In genomic region chr2:160970052-160970846, GRCh38 we compare ENCODE assay signal across 8 cellular contexts.
A peak's percentile ranks its signal among the peaks of the same experiment; 100 is the strongest.
DNase-seq lines count a peak whose midpoint lies in the region; ATAC-seq and TF ChIP-seq lines count a peak whose summit lies in the region.

No MANE protein-coding gene starts in this region.

- H2BK12ac ChIP-seq in neuronal stem cell (ENCODE audit: low read length) = no peak overlapping the region

- no peaks in the 10 kb centered on the region for H3K36me3 ChIP-seq in neuronal stem cell (replicated peaks in 1 of 2; ENCODE audit: control insufficient read depth in 2 of 2, insufficient read depth in 2 of 2, low read length in 2 of 2)

- H3K4me1 ChIP-seq in neuronal stem cell (ENCODE audit: control insufficient read depth in 2 of 2, insufficient read depth in 1 of 2, low read depth in 1 of 2, low read length in 2 of 2) = no peaks in the 10 kb centered on the region

- no peaks in the 10 kb centered on the region for H3K79me1 ChIP-seq in neuronal stem cell (ENCODE audit: low read depth, low read length)

- no peaks in the 10 kb centered on the region for H3K9me3 ChIP-seq in neuronal stem cell (replicated peaks in 1 of 2; ENCODE audit: control insufficient read depth in 2 of 2, insufficient read depth in 1 of 2, low read depth in 1 of 2, low read length in 2 of 2)

- H3K4ac ChIP-seq in neuronal stem cell (ENCODE audit: low read length) = no peak overlapping the region

- peak overlapping the region; percentile 73 for H2AFZ ChIP-seq in neuronal stem cell (ENCODE audit: low read length)

- H3K23ac ChIP-seq in neuronal stem cell (ENCODE audit: low read depth, low read length, poor library complexity) = no peak overlapping the region

- H3K27me3 ChIP-seq in neuronal stem cell (ENCODE audit: control insufficient read depth in 3 of 3, insufficient read depth in 3 of 3, low read depth in 1 of 3, low read length in 3 of 3) = no peaks in the 10 kb centered on the region

- no peak for ATAC-seq in GM18517 (IDR thresholded peaks at IDR 0.05; ENCODE audit: unreplicated experiment)
- no peak for ATAC-seq in HG02623 (IDR thresholded peaks at IDR 0.05; ENCODE audit: unreplicated experiment)
- ATAC-seq in HG03135 (IDR thresholded peaks at IDR 0.05; ENCODE audit: unreplicated experiment) = no peak

- no peak overlapping the region for H3K27ac ChIP-seq in neuronal stem cell (replicated peaks; ENCODE audit: low read length)

- TF ChIP-seq CTCF in fibroblast of pulmonary artery (IDR thresholded peaks at IDR 0.05; ENCODE audit: low read length, missing control alignments) = peak; percentile 81

- WGBS in neuronal stem cell (ENCODE audit: extremely low coverage in 2 of 2, insufficient read length in 2 of 2, insufficient replicate concordance in 1 of 2), 2 donors = no CpG with 5 or more reads among the region's 3 CpGs

- no peak overlapping the region for H4K8ac ChIP-seq in neuronal stem cell (ENCODE audit: low read depth, low read length)

- no peak overlapping the region for H2BK5ac ChIP-seq in neuronal stem cell (ENCODE audit: low read length)

- H4K91ac ChIP-seq in neuronal stem cell (ENCODE audit: low read depth, low read length, poor library complexity) = no peak overlapping the region

- H2BK15ac ChIP-seq in neuronal stem cell (ENCODE audit: low read length) = no peak overlapping the region

- H2AK5ac ChIP-seq in neuronal stem cell (ENCODE audit: low read depth, low read length) = no peak overlapping the region

- no peak overlapping the region for H3K9ac ChIP-seq in neuronal stem cell (ENCODE audit: low read depth, low read length, poor library complexity)

- H3K18ac ChIP-seq in neuronal stem cell (ENCODE audit: low read length) = no peak overlapping the region

- H3K4me2 ChIP-seq in neuronal stem cell (ENCODE audit: insufficient read depth, low read length, poor library complexity, severe bottlenecking) = no peak overlapping the region

- H2BK120ac ChIP-seq in neuronal stem cell (ENCODE audit: low read depth, low read length) = no peak overlapping the region

- peak; percentile 89 for TF ChIP-seq RAD21 in Ishikawa (IDR thresholded peaks at IDR 0.05; ENCODE audit: low read depth)

- H3K4me3 ChIP-seq in fibroblast of pulmonary artery (replicated peaks; ENCODE audit: low read depth, low read length) (no peak overlapping the region), neuronal stem cell (ENCODE audit: low read length in 2 of 2) (no peak overlapping the region)

- DNase-seq in DMS153 (lab: John Stamatoyannopoulos, UW) = peak; percentile 33
- peak; percentile 66 for DNase-seq in SK-N-DZ (ENCODE audit: low spot score)
- DNase-seq in fibroblast of pulmonary artery (ENCODE audit: low read depth) = peak; percentile 93
- peak; percentile 65 for DNase-seq in neuronal stem cell (ENCODE audit: low spot score)

- H3K14ac ChIP-seq in neuronal stem cell (ENCODE audit: low read length) = no peak overlapping the region

- TF ChIP-seq EP300 in Ishikawa (IDR thresholded peaks at IDR 0.05; ENCODE audit: borderline replicate concordance) = no peak

TF ChIP-seq in Ishikawa, 13 proteins besides CTCF, POLR2A, EP300 and RAD21:
- no peak for TF ChIP-seq CREB1 (IDR thresholded peaks at IDR 0.05; ENCODE audit: low read depth)
- TF ChIP-seq FOXM1 (IDR thresholded peaks at IDR 0.05; ENCODE audit: borderline replicate concordance, low read depth) = 0 out of 2 replicates have a peak, but pooled peaks have one; percentile 38
- peak; percentile 79 for TF ChIP-seq TEAD4 (IDR thresholded peaks at IDR 0.05)

Comparison
In these comparisons a context has a peak if more than half of its experiments do, and no peak if none do; other contexts are left out.
1. DNase-seq: peak in every context shown above with its lines; median percentile 93 in fibroblast of pulmonary artery; 66 in SK-N-DZ; 65 in neuronal stem cell; 33 in DMS153.